Comparison of ENCODE assay signal across 33 cellular contexts in genomic region chr2:3652896-3653625, GRCh38. TPM values are rescaled to one million over a fixed set of nuclear protein-coding genes. Genes with fewer than 3 reads are reported as not detected.
"Had no signal": no experiment of that assay in that cellular context is flagged by ENCODE, and none has a peak within 500 bp of the region (broad histone marks: within the 10 kb centered on the region; RNA-seq: fewer than 3 reads in every experiment).

No MANE protein-coding gene starts in this region.

- DNase-seq: activated CD4-positive, alpha-beta memory T cell treated with anti-CD3 and anti-CD28 coated beads for 36 hours; activated CD4-positive, alpha-beta T cell treated with anti-CD3 and anti-CD28 coated beads, Interleukin-2, amount 10 ng/mL, durations not matched to agents 24 days and 14 days; activated CD4-positive, CD25-positive, alpha-beta regulatory T cell treated with anti-CD3 and anti-CD28 coated beads, Interleukin-2, amount 50 U/mL, for 72 hours; activated CD8-positive, alpha-beta memory T cell treated with anti-CD3 and anti-CD28 coated beads, Interleukin-2, amount 50 U/mL, for 4 hours; activated gamma-delta T cell; activated naive CD4-positive, alpha-beta T cell treated with anti-CD3 and anti-CD28 coated beads, Interleukin-2, amount 10 ng/mL, durations not matched to agents 7 days and 5 days; activated naive CD8-positive, alpha-beta T cell treated with anti-CD3 and anti-CD28 coated beads, Interleukin-2, amount 10 ng/mL, durations not matched to agents 7 days and 5 days; activated T-cell treated with anti-CD3 and anti-CD28 coated beads, Interleukin-2, amount 50 U/mL, for 1 hour; central memory CD4-positive, alpha-beta T cell; endodermal cell; foreskin keratinocyte; heart right ventricle; lower lobe of right lung; mesendoderm; natural killer cell; stimulated activated CD4-positive, alpha-beta T cell treated with anti-CD3 and anti-CD28 coated beads, Interleukin-4, amount 100 ng/mL, for 24 hours; stimulated activated CD8-positive, alpha-beta memory T cell treated with anti-CD3 and anti-CD28 coated beads, Interleukin-4, amount 100 ng/mL, for 48 hours; stomach; T-helper 1 cell; upper lobe of left lung had no signal

- H3K9me3 ChIP-seq: esophagus muscularis mucosa, lower lobe of right lung, stomach, thyroid gland, upper lobe of left lung, vagina had no signal

- H3K4me3 Mint-ChIP-seq: activated naive CD4-positive, alpha-beta T cell treated with anti-CD3 and anti-CD28 coated beads, Interleukin-2, amount 10 ng/mL, durations not matched to agents 7 days and 5 days; endodermal cell had no signal

- H3K4me3 ChIP-seq: lower lobe of right lung, skin epidermis, thyroid gland, vagina had no signal

- ATAC-seq: foreskin keratinocyte, heart right ventricle, left lobe of liver, lower lobe of right lung, sciatic nerve had no signal

- H3K4me1 ChIP-seq: foreskin keratinocyte had no signal

- H3K36me3 ChIP-seq: esophagus muscularis mucosa, heart right ventricle, lower lobe of right lung, stomach, thyroid gland, upper lobe of left lung, vagina had no signal

- H3K36me3 Mint-ChIP-seq: activated CD4-positive, alpha-beta memory T cell treated with anti-CD3 and anti-CD28 coated beads for 36 hours; activated naive CD4-positive, alpha-beta T cell treated with anti-CD3 and anti-CD28 coated beads, Interleukin-2, amount 10 ng/mL, durations not matched to agents 7 days and 5 days; activated naive CD8-positive, alpha-beta T cell treated with anti-CD3 and anti-CD28 coated beads, Interleukin-2, amount 10 ng/mL, durations not matched to agents 7 days and 5 days; natural killer cell; stimulated activated memory B cell treated with anti-CD40 and anti-IgM and Interleukin-4, amounts not matched to agents 10 μg/mL and 1 μg/mL and 100 μg/mL, for 72 hours had no signal

- H3K27me3 ChIP-seq: esophagus muscularis mucosa, thyroid gland, upper lobe of left lung, vagina had no signal

- H3K27me3 Mint-ChIP-seq: activated naive CD8-positive, alpha-beta T cell treated with anti-CD3 and anti-CD28 coated beads, Interleukin-2, amount 10 ng/mL, durations not matched to agents 7 days and 5 days; progenitor cell of endocrine pancreas had no signal

- H3K9me3 Mint-ChIP-seq: activated CD4-positive, alpha-beta memory T cell treated with anti-CD3 and anti-CD28 coated beads for 36 hours; activated CD4-positive, alpha-beta T cell treated with anti-CD3 and anti-CD28 coated beads, Interleukin-2, amount 10 ng/mL, durations not matched to agents 24 days and 14 days; activated naive CD4-positive, alpha-beta T cell treated with anti-CD3 and anti-CD28 coated beads, Interleukin-2, amount 10 ng/mL, durations not matched to agents 7 days and 5 days; activated naive CD8-positive, alpha-beta T cell treated with anti-CD3 and anti-CD28 coated beads, Interleukin-2, amount 10 ng/mL, durations not matched to agents 7 days and 5 days; endodermal cell; natural killer cell; stimulated activated memory B cell treated with anti-CD40 and anti-IgM and Interleukin-4, amounts not matched to agents 10 μg/mL and 1 μg/mL and 100 μg/mL, for 72 hours had no signal

- H3K27ac ChIP-seq: foreskin keratinocyte, lower lobe of right lung, thyroid gland, vagina had no signal

- H3K27ac Mint-ChIP-seq: activated naive CD4-positive, alpha-beta T cell treated with anti-CD3 and anti-CD28 coated beads, Interleukin-2, amount 10 ng/mL, durations not matched to agents 7 days and 5 days; endodermal cell had no signal

RNA-seq across cellular contexts. Expression of gene ALLC, which starts 4.9 kb away (rescaled TPM):
- total RNA-seq: activated CD4-positive, alpha-beta memory T cell treated with anti-CD3 and anti-CD28 coated beads for 36 hours; activated CD4-positive, alpha-beta T cell treated with anti-CD3 and anti-CD28 coated beads, Interleukin-2, amount 10 ng/mL, durations not matched to agents 24 days and 14 days; activated CD8-positive, alpha-beta memory T cell treated with anti-CD3 and anti-CD28 coated beads for 36 hours; activated naive CD8-positive, alpha-beta T cell treated with anti-CD3 and anti-CD28 coated beads, Interleukin-2, amount 10 ng/mL, durations not matched to agents 7 days and 5 days; endodermal cell; esophagus muscularis mucosa; foreskin keratinocyte; heart right ventricle; lower lobe of right lung; mononuclear cell; natural killer cell; osteocyte; progenitor cell of endocrine pancreas; renal cortical epithelial cell; stomach; thyroid gland; upper lobe of left lung; vagina had no signal
- polyA plus RNA-seq: foreskin keratinocyte, stomach had no signal

RNA-seq across cellular contexts. Expression of gene DCDC2C, which starts 50.3 kb away (rescaled TPM):
- total RNA-seq: activated CD4-positive, alpha-beta memory T cell treated with anti-CD3 and anti-CD28 coated beads for 36 hours; activated CD4-positive, alpha-beta T cell treated with anti-CD3 and anti-CD28 coated beads, Interleukin-2, amount 10 ng/mL, durations not matched to agents 24 days and 14 days; activated CD8-positive, alpha-beta memory T cell treated with anti-CD3 and anti-CD28 coated beads for 36 hours; activated naive CD8-positive, alpha-beta T cell treated with anti-CD3 and anti-CD28 coated beads, Interleukin-2, amount 10 ng/mL, durations not matched to agents 7 days and 5 days; endodermal cell; foreskin keratinocyte; kidney epithelial cell; left lobe of liver; lower lobe of right lung; mononuclear cell; natural killer cell; osteocyte; progenitor cell of endocrine pancreas; renal cortical epithelial cell; stomach; upper lobe of left lung; vagina had no signal
- polyA plus RNA-seq: foreskin keratinocyte, heart right ventricle, stomach had no signal

RNA-seq across cellular contexts. Expression of gene COLEC11, which starts 58.1 kb away (rescaled TPM):
- total RNA-seq: foreskin keratinocyte, kidney epithelial cell, mononuclear cell, osteocyte, progenitor cell of endocrine pancreas, renal cortical epithelial cell, vagina had no signal
- polyA plus RNA-seq: foreskin keratinocyte had no signal
